Comparison of ENCODE assay signal across 8 cellular contexts in genomic region chr6:16769131-16769985, GRCh38. TPM values are rescaled to one million over a fixed set of nuclear protein-coding genes. Genes with fewer than 3 reads are reported as not detected.
DNase-seq lines count a peak whose midpoint lies in the region; ATAC-seq and TF ChIP-seq lines count a peak whose summit lies in the region.

No MANE protein-coding gene starts in this region.

- no peak for TF ChIP-seq POLR2A in body of pancreas (IDR thresholded peaks at IDR 0.05)

- peaks cover 46% of the 10 kb centered on the region for H3K4me1 Mint-ChIP-seq in CD14-positive monocyte
- peaks cover 46% of the 10 kb centered on the region for H3K4me1 Mint-ChIP-seq in stimulated activated memory B cell treated with anti-CD40 and anti-IgM and Interleukin-4, amounts not matched to agents 10 μg/mL and 1 μg/mL and 100 μg/mL, for 72 hours

- no peak overlapping the region for H2BK5ac ChIP-seq in mesenchymal stem cell (ENCODE audit: low read depth, low read length, poor library complexity, severe bottlenecking)

- H3K4me3 ChIP-seq in body of pancreas (no peak overlapping the region), mesenchymal stem cell (ENCODE audit: insufficient read depth in 1 of 2, low read depth in 1 of 2, low read length in 2 of 2) (peak overlapping the region in 1 of 2 experiments; percentile 5)

- H3K27ac Mint-ChIP-seq in CD14-positive monocyte, result peak overlapping the region; percentile 9 to 88 (median 74)
- no peak overlapping the region for H3K27ac Mint-ChIP-seq in stimulated activated memory B cell treated with anti-CD40 and anti-IgM and Interleukin-4, amounts not matched to agents 10 μg/mL and 1 μg/mL and 100 μg/mL, for 72 hours

- H3K9me3 ChIP-seq in body of pancreas, result no peaks in the 10 kb centered on the region
- H3K9me3 ChIP-seq in mesenchymal stem cell (ENCODE audit: control insufficient read depth, low read length), result no peaks in the 10 kb centered on the region

- H3K9ac ChIP-seq in mesenchymal stem cell (ENCODE audit: low read length), result peak overlapping the region; percentile 24

- H2BK12ac ChIP-seq in mesenchymal stem cell (ENCODE audit: low read length in 2 of 2), result no peak overlapping the region

- DNase-seq in CD14-positive monocyte (ENCODE audit: low spot score), result peak; percentile 86
- peak; percentile 30 for DNase-seq in T1000 (lab: John Stamatoyannopoulos, UW)
- DNase-seq in body of pancreas, result peak in 3 of 4 donors; percentile 26 to 68 (median 45)
- peak; percentile 78 for DNase-seq in mesenchymal stem cell
- DNase-seq in mesenteric fat pad (ENCODE audit: low spot score), result no peak
- DNase-seq in anterior cingulate cortex (lab: John Stamatoyannopoulos, UW), result no peak

- H3K4me1 ChIP-seq in body of pancreas, result peaks cover 24% of the 10 kb centered on the region
- H3K4me1 ChIP-seq in mesenchymal stem cell (ENCODE audit: control insufficient read depth, insufficient read depth, low read depth, low read length), result peaks cover 4% of the 10 kb centered on the region

- no peak overlapping the region for H2AFZ ChIP-seq in mesenchymal stem cell (ENCODE audit: low read depth, low read length)

- H3K4ac ChIP-seq in mesenchymal stem cell (ENCODE audit: low read depth in 1 of 2, low read length in 2 of 2), result no peak overlapping the region

- no peak overlapping the region for H3K14ac ChIP-seq in mesenchymal stem cell (ENCODE audit: low read length in 2 of 2)

- ATAC-seq in HG03432 (IDR thresholded peaks at IDR 0.05; ENCODE audit: unreplicated experiment) (peak; percentile 70), body of pancreas (peak; percentile 63)
- peak; percentile 60 for ATAC-seq in stimulated activated memory B cell treated with anti-CD40 and anti-IgM and Interleukin-4, amounts not matched to agents 10 μg/mL and 1 μg/mL and 100 μg/mL, for 72 hours

- peaks cover 0 to 2% (median 0%) of the 10 kb centered on the region in 3 donors for H3K27me3 Mint-ChIP-seq in CD14-positive monocyte (ENCODE audit: low read depth in 3 of 3)
- no peaks in the 10 kb centered on the region for H3K27me3 Mint-ChIP-seq in stimulated activated memory B cell treated with anti-CD40 and anti-IgM and Interleukin-4, amounts not matched to agents 10 μg/mL and 1 μg/mL and 100 μg/mL, for 72 hours

- no peak overlapping the region for H2BK120ac ChIP-seq in mesenchymal stem cell (ENCODE audit: low read depth, low read length)

- peaks cover 0 to 4% of the 10 kb centered on the region in 2 donors for H3K36me3 Mint-ChIP-seq in CD14-positive monocyte
- H3K36me3 Mint-ChIP-seq in stimulated activated memory B cell treated with anti-CD40 and anti-IgM and Interleukin-4, amounts not matched to agents 10 μg/mL and 1 μg/mL and 100 μg/mL, for 72 hours, result peaks cover 14% of the 10 kb centered on the region

- peak overlapping the region; percentile 25 to 26 for H3K4me3 Mint-ChIP-seq in CD14-positive monocyte
- no peak overlapping the region for H3K4me3 Mint-ChIP-seq in stimulated activated memory B cell treated with anti-CD40 and anti-IgM and Interleukin-4, amounts not matched to agents 10 μg/mL and 1 μg/mL and 100 μg/mL, for 72 hours

- no peaks in the 10 kb centered on the region for H3K27me3 ChIP-seq in body of pancreas
- H3K27me3 ChIP-seq in mesenchymal stem cell (ENCODE audit: control insufficient read depth in 1 of 2, insufficient read depth in 1 of 2, low read length in 2 of 2), result no peaks in the 10 kb centered on the region

- 28 to 30% methylated on average over 8 of the region's 8 CpGs for WGBS in body of pancreas, 2 donors
- WGBS in mesenchymal stem cell, result 3% methylated on average over 6 of the region's 8 CpGs

- H3K9me3 Mint-ChIP-seq in CD14-positive monocyte, result no peaks in the 10 kb centered on the region
- no peaks in the 10 kb centered on the region for H3K9me3 Mint-ChIP-seq in stimulated activated memory B cell treated with anti-CD40 and anti-IgM and Interleukin-4, amounts not matched to agents 10 μg/mL and 1 μg/mL and 100 μg/mL, for 72 hours

- H3K27ac ChIP-seq in body of pancreas (peak overlapping the region in 3 of 4 donors; percentile 1 to 66 (median 35)), mesenchymal stem cell (ENCODE audit: low read length, poor library complexity, severe bottlenecking) (peak overlapping the region; percentile 77)

- no peak overlapping the region for H2BK15ac ChIP-seq in mesenchymal stem cell (ENCODE audit: low read depth, poor library complexity, severe bottlenecking)

- TF ChIP-seq CTCF in CD14-positive monocyte (IDR thresholded peaks at IDR 0.05), result no peak
- no peak for TF ChIP-seq CTCF in body of pancreas (IDR thresholded peaks at IDR 0.05)

- no peak overlapping the region for H4K91ac ChIP-seq in mesenchymal stem cell (ENCODE audit: low read length)

- peak overlapping the region; percentile 6 for H3K4me2 ChIP-seq in mesenchymal stem cell (ENCODE audit: low read length, poor library complexity, severe bottlenecking)

- no peaks in the 10 kb centered on the region for H3K36me3 ChIP-seq in body of pancreas (replicated peaks in 1 of 2; ENCODE audit: insufficient read depth in 1 of 2, low read depth in 2 of 2)
- H3K36me3 ChIP-seq in mesenchymal stem cell (ENCODE audit: control insufficient read depth in 1 of 2, insufficient read depth in 2 of 2, low read depth in 1 of 2, low read length in 2 of 2), result no peaks in the 10 kb centered on the region

- no peak overlapping the region for H4K8ac ChIP-seq in mesenchymal stem cell (ENCODE audit: low read length)

- H3K79me1 ChIP-seq in mesenchymal stem cell (replicated peaks; ENCODE audit: low read length, poor library complexity, severe bottlenecking), result no peaks in the 10 kb centered on the region

- no peak overlapping the region for H2AK5ac ChIP-seq in mesenchymal stem cell (ENCODE audit: low read length, severe bottlenecking)

- H3K18ac ChIP-seq in mesenchymal stem cell (ENCODE audit: low read depth in 1 of 2, low read length in 2 of 2), result peak overlapping the region in 1 of 2 experiments; percentile 49

- no peak overlapping the region for H3K23ac ChIP-seq in mesenchymal stem cell (ENCODE audit: low read length in 2 of 2)

- intact Hi-C loops in CD14-positive monocyte (cut with micrococcal nuclease) (loop anchor here (5.0 to 10.0 kb wide), 4 partner anchors 85 to 265 kb away; no protein-coding TSS in a partner anchor), body of pancreas (cut with DNase I) (no loop called here)

RNA-seq across cellular contexts. Expression of gene ATXN1, which starts 8.1 kb away (rescaled TPM):
- 10 to 100 TPM in 1 of 2 donors, 1 to 10 TPM in 1; 8.8 to 10.9 TPM for polyA plus RNA-seq in CD14-positive monocyte
- 10 to 100 TPM; 24.6 to 24.7 TPM for total RNA-seq in body of pancreas
- 16.8 TPM for polyA plus RNA-seq in mesenchymal stem cell (2013, experiment 1 of 2)
- polyA plus RNA-seq in mesenchymal stem cell (2013, experiment 2 of 2), result 16.0 TPM
- 36.0 TPM for total RNA-seq in mesenteric fat pad

Comparison
In these comparisons a context has a peak if more than half of its experiments do, and no peak if none do; other contexts are left out.
1. DNase-seq: peak in CD14-positive monocyte (single experiment), T1000 (single experiment), body of pancreas (3 of 4) and mesenchymal stem cell (single experiment); none in mesenteric fat pad (single experiment) and anterior cingulate cortex (0 of 58).
2. Peak in every context shown above with its lines, with median percentiles within 50 percentile points of each other: ATAC-seq.